ENCODE assay signal across 8 cellular contexts in the genomic region with DNA sequence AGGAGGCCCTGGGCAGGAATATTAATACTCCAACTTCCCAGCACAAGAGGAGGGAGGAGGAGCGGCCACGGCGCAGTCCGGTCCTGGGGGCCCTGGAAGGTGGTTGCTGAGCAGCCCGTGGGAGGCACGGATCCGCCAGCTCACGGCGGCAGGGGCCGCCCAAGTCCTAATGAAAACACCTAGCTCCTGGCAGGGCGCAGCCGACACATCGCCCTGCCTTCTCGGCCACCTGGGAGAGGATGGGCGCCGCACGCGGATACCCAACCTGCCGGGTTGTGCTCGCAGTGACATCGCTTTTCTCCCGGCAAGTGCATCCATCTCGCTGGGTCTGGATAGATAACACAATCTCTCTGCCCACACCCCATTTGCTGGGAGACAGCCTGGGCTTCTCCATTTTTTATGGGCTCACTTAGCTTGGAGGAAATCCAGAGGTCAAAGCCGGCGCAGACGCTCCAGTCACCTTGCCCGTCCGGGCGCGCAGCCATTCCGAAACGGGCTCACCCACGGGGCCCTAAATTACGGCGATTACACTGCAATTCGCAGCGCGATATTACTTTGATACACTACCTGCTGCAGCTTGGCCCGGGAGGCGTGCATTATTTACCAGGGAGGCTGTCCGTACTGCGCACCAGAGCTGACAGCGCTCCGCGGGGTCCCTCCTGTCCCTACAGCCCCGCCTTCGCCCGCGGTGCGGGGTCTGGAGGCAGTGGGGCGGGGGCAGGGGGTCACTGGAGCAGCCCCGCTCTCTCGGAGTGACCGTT. TPM values are rescaled to one million over a fixed set of nuclear protein-coding genes. Genes with fewer than 3 reads are reported as not detected.
A peak's percentile ranks its signal among the peaks of the same experiment; 100 is the strongest.
DNase-seq lines count a peak whose midpoint lies in the region; ATAC-seq lines count a peak whose summit lies in the region.

No MANE protein-coding gene starts in this region.

- no peaks in the 10 kb centered on the region for H3K27me3 ChIP-seq in CD4-positive, alpha-beta memory T cell (ENCODE audit: insufficient read depth, low read length)
- H3K27me3 ChIP-seq in thymus (ENCODE audit: control insufficient read depth, insufficient read depth) = peaks cover 23% of the 10 kb centered on the region

- no peaks in the 10 kb centered on the region for H3K27me3 Mint-ChIP-seq in CD4-positive, alpha-beta memory T cell
- peaks cover 56% of the 10 kb centered on the region for H3K27me3 Mint-ChIP-seq in activated CD8-positive, alpha-beta memory T cell treated with anti-CD3 and anti-CD28 coated beads, Interleukin-2, amount 10 ng/mL, durations not matched to agents 7 days and 5 days

- intact Hi-C loops in CD4-positive, alpha-beta memory T cell (cut with micrococcal nuclease) = loop anchor here (5.0 kb wide), 1 partner anchor 39 kb away; the partner anchor contains the start of gene CCDC167

- H3K27ac Mint-ChIP-seq in CD4-positive, alpha-beta memory T cell = peak overlapping the region in 1 of 7 donors; percentile 43
- no peak overlapping the region for H3K27ac Mint-ChIP-seq in activated CD8-positive, alpha-beta memory T cell treated with anti-CD3 and anti-CD28 coated beads, Interleukin-2, amount 10 ng/mL, durations not matched to agents 7 days and 5 days

- peaks cover 13 to 21% of the 10 kb centered on the region in 2 donors for H3K36me3 Mint-ChIP-seq in CD4-positive, alpha-beta memory T cell
- no peaks in the 10 kb centered on the region for H3K36me3 Mint-ChIP-seq in activated CD8-positive, alpha-beta memory T cell treated with anti-CD3 and anti-CD28 coated beads, Interleukin-2, amount 10 ng/mL, durations not matched to agents 7 days and 5 days

- WGBS in thymus = 4% methylated on average over 54 of the region's 54 CpGs

- peak; percentile 51 for ATAC-seq in GM21529 (IDR thresholded peaks at IDR 0.05; ENCODE audit: unreplicated experiment)
- peak; percentile 55 for ATAC-seq in activated CD8-positive, alpha-beta memory T cell treated with anti-CD3 and anti-CD28 coated beads, Interleukin-2, amount 10 ng/mL, durations not matched to agents 7 days and 5 days
- ATAC-seq in GM18520 (IDR thresholded peaks at IDR 0.05; ENCODE audit: unreplicated experiment) = no peak

- CTCF ChIA-PET in CD4-positive, alpha-beta memory T cell (lab: Charles Lee; ENCODE audit: partially characterized antibody) = interaction anchor here (1.0 to 1.2 kb wide), 4 partner anchors 19 to 31 kb away, joined by 3 to 5 read pairs (median 4); no protein-coding TSS in a partner anchor
- CTCF ChIA-PET in activated CD8-positive, alpha-beta memory T cell treated with anti-CD3 and anti-CD28 coated beads, Interleukin-2, amount 10 ng/mL, durations not matched to agents 7 days and 5 days (lab: Charles Lee) = interaction anchor here (0.7 to 2.6 kb wide), 5 partner anchors 12 to 156 kb away, joined by 3 to 10 read pairs (median 5); no protein-coding TSS in a partner anchor

- no peak overlapping the region for H3K27ac ChIP-seq in CD4-positive, alpha-beta memory T cell (ENCODE audit: low read depth, low read length)
- H3K27ac ChIP-seq in thymus (ENCODE audit: low read depth) = no peak overlapping the region

- peaks cover 3 to 37% (median 23%) of the 10 kb centered on the region in 4 donors for H3K4me1 Mint-ChIP-seq in CD4-positive, alpha-beta memory T cell
- peaks cover 5% of the 10 kb centered on the region for H3K4me1 Mint-ChIP-seq in activated CD8-positive, alpha-beta memory T cell treated with anti-CD3 and anti-CD28 coated beads, Interleukin-2, amount 10 ng/mL, durations not matched to agents 7 days and 5 days

- H3K4me3 ChIP-seq in CD4-positive, alpha-beta memory T cell (ENCODE audit: low read length in 2 of 2) = no peak overlapping the region
- H3K4me3 ChIP-seq in thymus (ENCODE audit: low read length) = peak overlapping the region; percentile 11

- no peaks in the 10 kb centered on the region for H3K36me3 ChIP-seq in CD4-positive, alpha-beta memory T cell (ENCODE audit: insufficient read depth, low read length)
- H3K36me3 ChIP-seq in thymus (ENCODE audit: control insufficient read depth, insufficient read depth) = no peaks in the 10 kb centered on the region

- POLR2A ChIA-PET in CD4-positive, alpha-beta memory T cell (lab: Charles Lee; ENCODE audit: partially characterized antibody) = interaction anchor here (0.7 to 6.0 kb wide), 10 partner anchors 12 to 162 kb away, joined by 3 to 61 read pairs (median 3); partner anchors contain the start of genes CCDC167 and MDGA1

- no peaks in the 10 kb centered on the region for H3K9me3 Mint-ChIP-seq in CD4-positive, alpha-beta memory T cell
- no peaks in the 10 kb centered on the region for H3K9me3 Mint-ChIP-seq in activated CD8-positive, alpha-beta memory T cell treated with anti-CD3 and anti-CD28 coated beads, Interleukin-2, amount 10 ng/mL, durations not matched to agents 7 days and 5 days (ENCODE audit: low read depth)

- H3K4me1 ChIP-seq in CD4-positive, alpha-beta memory T cell (ENCODE audit: insufficient read depth, low read length) = peaks cover 10% of the 10 kb centered on the region
- H3K4me1 ChIP-seq in thymus (ENCODE audit: control insufficient read depth, insufficient read depth, low read length) = peaks cover 8% of the 10 kb centered on the region

- peak overlapping the region in 7 of 8 donors; percentile 59 to 82 (median 69) for H3K4me3 Mint-ChIP-seq in CD4-positive, alpha-beta memory T cell
- H3K4me3 Mint-ChIP-seq in activated CD8-positive, alpha-beta memory T cell treated with anti-CD3 and anti-CD28 coated beads, Interleukin-2, amount 10 ng/mL, durations not matched to agents 7 days and 5 days = peak overlapping the region; percentile 49

- H3K9me3 ChIP-seq in CD4-positive, alpha-beta memory T cell (ENCODE audit: control insufficient read depth in 1 of 2, low read length in 2 of 2) = no peaks in the 10 kb centered on the region
- no peaks in the 10 kb centered on the region for H3K9me3 ChIP-seq in thymus (ENCODE audit: control insufficient read depth)

- DNase-seq in CD4-positive, alpha-beta memory T cell = no peak
- DNase-seq in activated CD8-positive, alpha-beta memory T cell treated with anti-CD3 and anti-CD28 coated beads, Interleukin-2, amount 10 ng/mL, durations not matched to agents 7 days and 5 days = no peak
- DNase-seq in iPS-NIHi7 (ENCODE audit: extremely low spot score) (peak; percentile 51), HK-2 (ENCODE audit: unreplicated experiment) (no peak)
- no peak for DNase-seq in activated effector memory CD4-positive, alpha-beta T cell treated with Interleukin-2 at 50 U/mL for 16 hours

RNA-seq across cellular contexts. Expression of gene CCDC167, which starts 36.2 kb away (rescaled TPM):
- 10 to 100 TPM; 25.1 to 27.8 TPM for total RNA-seq in CD4-positive, alpha-beta memory T cell
- polyA plus RNA-seq in CD4-positive, alpha-beta memory T cell = 100 to 1,000 TPM; 151 to 226 TPM
- 10 to 100 TPM; 73.8 to 83.4 TPM for total RNA-seq in activated CD8-positive, alpha-beta memory T cell treated with anti-CD3 and anti-CD28 coated beads, Interleukin-2, amount 10 ng/mL, durations not matched to agents 7 days and 5 days
- 54.9 TPM for polyA plus RNA-seq in thymus
